In genomic region chr2:27752551-27753237, GRCh38 we compare ENCODE assay signal across 9 cellular contexts.
A peak's percentile ranks its signal among the peaks of the same experiment; 100 is the strongest.
DNase-seq lines count a peak whose midpoint lies in the region; TF ChIP-seq lines count a peak whose summit lies in the region.
"Had no signal": no experiment of that assay in that cellular context is flagged by ENCODE, and none has a peak within 500 bp of the region (broad histone marks: within the 10 kb centered on the region; RNA-seq: fewer than 3 reads in every experiment).

No MANE protein-coding gene starts in this region.

- H3K79me2 ChIP-seq in OCI-LY1 (ENCODE audit: insufficient read depth, low read length) (no peaks in the 10 kb centered on the region), parathyroid adenoma (no peaks in the 10 kb centered on the region)

- no peaks in the 10 kb centered on the region for H3K9me2 ChIP-seq in OCI-LY1 (ENCODE audit: low read depth, low read length)

- H3K4me3 ChIP-seq in HUES6 (ENCODE audit: low read depth, low read length) (peak overlapping the region; percentile 62), OCI-LY1 (ENCODE audit: low read depth, low read length, poor library complexity, severe bottlenecking) (peak overlapping the region; percentile 34), parathyroid adenoma (ENCODE audit: low read depth, low read length) (no peak overlapping the region)
- H3K4me3 ChIP-seq: MG63 had no signal

- peak in 38 of 42 donors; percentile 14 to 85 (median 52) for DNase-seq in head of caudate nucleus
- no peak for DNase-seq in stimulated activated naive CD4-positive, alpha-beta T cell (lab: John Stamatoyannopoulos, UW)
- no peak for DNase-seq in RKO (ENCODE audit: low spot score)
- no peak for DNase-seq in activated T-cell treated with anti-CD3 and anti-CD28 coated beads, Interleukin-2, amount 50 U/mL, for 1 hour
- DNase-seq in activated CD4-positive, alpha-beta T cell treated with anti-CD3 and anti-CD28 coated beads, Interleukin-2, amount 50 U/mL, for 48 hours: no peak
- DNase-seq: MG63 had no signal

- intact Hi-C loops in head of caudate nucleus (cut with DNase I): no loop called here

- peak overlapping the region; percentile 74 for H3K4me2 ChIP-seq in OCI-LY1 (ENCODE audit: low read length)
- no peak overlapping the region for H3K4me2 ChIP-seq in parathyroid adenoma (ENCODE audit: low read length)

- H3K36me3 ChIP-seq in HUES6 (ENCODE audit: control insufficient read depth, insufficient read depth, low read length) (no peaks in the 10 kb centered on the region), OCI-LY1 (ENCODE audit: insufficient read depth, low read length) (no peaks in the 10 kb centered on the region), parathyroid adenoma (ENCODE audit: control insufficient read depth, insufficient read depth, low read length) (no peaks in the 10 kb centered on the region)
- H3K36me3 ChIP-seq: MG63 had no signal

- H3K27me3 ChIP-seq in HUES6 (ENCODE audit: control insufficient read depth, insufficient read depth, low read length) (no peaks in the 10 kb centered on the region), OCI-LY1 (ENCODE audit: insufficient read depth, low read length) (peaks cover 6% of the 10 kb centered on the region; the same call in 1 of the 2 replicates), parathyroid adenoma (ENCODE audit: control insufficient read depth, insufficient read depth, low read length) (no peaks in the 10 kb centered on the region)
- H3K27me3 ChIP-seq: MG63 had no signal

- H3K4me1 ChIP-seq in HUES6 (ENCODE audit: control insufficient read depth, insufficient read depth, low read length) (peaks cover 18% of the 10 kb centered on the region), OCI-LY1 (ENCODE audit: insufficient read depth, low read length, severe bottlenecking) (peaks cover 10% of the 10 kb centered on the region), parathyroid adenoma (no peaks in the 10 kb centered on the region)

- peak overlapping the region; percentile 95 for H3K9ac ChIP-seq in HUES6 (ENCODE audit: low read length)
- H3K9ac ChIP-seq in OCI-LY1 (ENCODE audit: low read length): no peak overlapping the region; the same call in 1 of the 2 replicates
- no peak overlapping the region for H3K9ac ChIP-seq in parathyroid adenoma

- H4K20me1 ChIP-seq in OCI-LY1 (ENCODE audit: insufficient read depth, low read length): no peaks in the 10 kb centered on the region

- H3F3A ChIP-seq in OCI-LY1 (ENCODE audit: insufficient read depth, low read length): no peaks in the 10 kb centered on the region

- TF ChIP-seq CTCF in OCI-LY1 (IDR thresholded peaks at IDR 0.05; ENCODE audit: low read length) (no peak), parathyroid adenoma (IDR thresholded peaks at IDR 0.05) (no peak)

- H2AFZ ChIP-seq in OCI-LY1 (ENCODE audit: low read length): 0 out of 2 replicates have a peak overlapping the region, but pooled peaks have one; percentile 29
- peak overlapping the region; percentile 79 for H2AFZ ChIP-seq in parathyroid adenoma

- H3K27ac ChIP-seq in HUES6 (ENCODE audit: low read depth, low read length) (peak overlapping the region; percentile 82), OCI-LY1 (ENCODE audit: low read depth, low read length, poor library complexity, severe bottlenecking) (no peak overlapping the region), parathyroid adenoma (no peak overlapping the region)

- peaks cover 12% of the 10 kb centered on the region for H3K9me3 ChIP-seq in HUES6 (ENCODE audit: control insufficient read depth, insufficient read depth, low read depth, low read length)
- H3K9me3 ChIP-seq in OCI-LY1 (ENCODE audit: low read length): no peaks in the 10 kb centered on the region
- H3K9me3 ChIP-seq in parathyroid adenoma (ENCODE audit: control insufficient read depth, low read length): no peaks in the 10 kb centered on the region

Comparison
In these comparisons a context has a peak if more than half of its experiments do, and no peak if none do; other contexts are left out.
1. DNase-seq: peak in head of caudate nucleus (38 of 42); none in stimulated activated naive CD4-positive, alpha-beta T cell (0 of 6), RKO (single experiment), activated T-cell treated with anti-CD3 and anti-CD28 coated beads, Interleukin-2, amount 50 U/mL, for 1 hour (single experiment) and activated CD4-positive, alpha-beta T cell treated with anti-CD3 and anti-CD28 coated beads, Interleukin-2, amount 50 U/mL, for 48 hours (0 of 2).